In genomic region chr19:19105365-19106060, GRCh38 we compare ENCODE assay signal across 8 cellular contexts. TPM values are rescaled to one million over a fixed set of nuclear protein-coding genes. Genes with fewer than 3 reads are reported as not detected.
DNase-seq lines count a peak whose midpoint lies in the region; ATAC-seq and TF ChIP-seq lines count a peak whose summit lies in the region.

No MANE protein-coding gene starts in this region.

- H3K9me3 Mint-ChIP-seq in glutamatergic neuron (ENCODE audit: unreplicated experiment): peaks cover 2% of the 10 kb centered on the region
- no peaks in the 10 kb centered on the region for H3K9me3 Mint-ChIP-seq in activated T-cell treated with anti-CD3 and anti-CD28 coated beads, Interleukin-2, amount 50 U/mL, for 4 hours

- no peaks in the 10 kb centered on the region for H3K36me3 ChIP-seq in SJCRH30

- intact Hi-C loops in sciatic nerve (cut with DNase I): no loop called here

- TF ChIP-seq CTCF in GM12864 (IDR thresholded peaks at IDR 0.05; ENCODE audit: low read depth, low read length, missing control alignments) (no peak), glutamatergic neuron (IDR thresholded peaks at IDR 0.05; ENCODE audit: partially characterized antibody, unreplicated experiment) (no peak)

- H3K4me3 ChIP-seq in GM12864 (ENCODE audit: low read depth, low read length) (peak overlapping the region; percentile 39), SJCRH30 (peak overlapping the region; percentile 64)

- ATAC-seq in sciatic nerve (peak; percentile 90), GM21526 (IDR thresholded peaks at IDR 0.05; ENCODE audit: low FRiP score, unreplicated experiment) (no peak), GM19035 (IDR thresholded peaks at IDR 0.05; ENCODE audit: unreplicated experiment) (no peak)
- no peak for ATAC-seq in activated T-cell treated with anti-CD3 and anti-CD28 coated beads, Interleukin-2, amount 50 U/mL, for 4 hours

- peak overlapping the region; percentile 79 for H3K4me3 Mint-ChIP-seq in glutamatergic neuron (ENCODE audit: unreplicated experiment)
- no peak overlapping the region for H3K4me3 Mint-ChIP-seq in activated T-cell treated with anti-CD3 and anti-CD28 coated beads, Interleukin-2, amount 50 U/mL, for 4 hours

- H3K36me3 Mint-ChIP-seq in glutamatergic neuron (ENCODE audit: unreplicated experiment): no peaks in the 10 kb centered on the region
- peaks cover 2% of the 10 kb centered on the region for H3K36me3 Mint-ChIP-seq in activated T-cell treated with anti-CD3 and anti-CD28 coated beads, Interleukin-2, amount 50 U/mL, for 4 hours (ENCODE audit: insufficient read depth)

- peaks cover 12% of the 10 kb centered on the region for H3K27me3 Mint-ChIP-seq in glutamatergic neuron (ENCODE audit: unreplicated experiment)
- no peaks in the 10 kb centered on the region for H3K27me3 Mint-ChIP-seq in activated T-cell treated with anti-CD3 and anti-CD28 coated beads, Interleukin-2, amount 50 U/mL, for 4 hours (ENCODE audit: low read depth)

- H3K27ac Mint-ChIP-seq in glutamatergic neuron (ENCODE audit: unreplicated experiment): peak overlapping the region; percentile 90

- no peaks in the 10 kb centered on the region for H3K9me3 ChIP-seq in SJCRH30 (replicated peaks)

- peak overlapping the region; percentile 78 for H3K27ac ChIP-seq in SJCRH30

- H3K27me3 ChIP-seq in SJCRH30: no peaks in the 10 kb centered on the region

- H3K4me1 Mint-ChIP-seq in glutamatergic neuron (ENCODE audit: low read depth, unreplicated experiment): peaks cover 4% of the 10 kb centered on the region
- peaks cover 1% of the 10 kb centered on the region for H3K4me1 Mint-ChIP-seq in activated T-cell treated with anti-CD3 and anti-CD28 coated beads, Interleukin-2, amount 50 U/mL, for 4 hours (ENCODE audit: low read depth)

- DNase-seq in GM12864 (ENCODE audit: low read depth): no peak
- DNase-seq in SJCRH30: peak; percentile 92 to 95
- peak; percentile 89 for DNase-seq in glutamatergic neuron
- DNase-seq in sciatic nerve (ENCODE audit: low spot score): peak; percentile 81
- DNase-seq in activated T-cell treated with anti-CD3 and anti-CD28 coated beads, Interleukin-2, amount 50 U/mL, for 4 hours: no peak
- no peak for DNase-seq in Ammon's horn (ENCODE audit: low spot score)

- peaks cover 4% of the 10 kb centered on the region; the same call in 1 of the 2 replicates for H3K4me1 ChIP-seq in SJCRH30

RNA-seq across cellular contexts. Expression of gene TMEM161A, which starts 32.8 kb away (rescaled TPM):
- 23.3 and 23.4 TPM in 2 replicates for total RNA-seq in SJCRH30 (2014; rRNA removed; shearing (Covaris generic))
- total RNA-seq in glutamatergic neuron (ENCODE audit: unreplicated experiment) (16.2 TPM), sciatic nerve (20.7 TPM)
- total RNA-seq in activated T-cell treated with anti-CD3 and anti-CD28 coated beads, Interleukin-2, amount 50 U/mL, for 4 hours: 10 to 100 TPM; 42.3 to 43.2 (median 43.1) TPM

RNA-seq across cellular contexts. Expression of gene SLC25A42, which starts 41.7 kb away (rescaled TPM):
- 6.8 and 8.0 TPM in 2 replicates for total RNA-seq in SJCRH30 (2014; rRNA removed; shearing (Covaris generic))
- total RNA-seq in glutamatergic neuron (ENCODE audit: unreplicated experiment) (14.2 TPM), sciatic nerve (14.8 TPM)
- total RNA-seq in activated T-cell treated with anti-CD3 and anti-CD28 coated beads, Interleukin-2, amount 50 U/mL, for 4 hours: 10 to 100 TPM in 1 of 3 donors, 1 to 10 TPM in 2; 8.9 to 11.1 (median 8.9) TPM

Comparison
In these comparisons a context has a peak if more than half of its experiments do, and no peak if none do; other contexts are left out.
1. DNase-seq: peak in SJCRH30 (2 of 2), glutamatergic neuron (single experiment) and sciatic nerve (single experiment); none in GM12864 (single experiment), activated T-cell treated with anti-CD3 and anti-CD28 coated beads, Interleukin-2, amount 50 U/mL, for 4 hours (single experiment) and Ammon's horn (single experiment).